ENCODE assay signal across 8 cellular contexts in the genomic region with DNA sequence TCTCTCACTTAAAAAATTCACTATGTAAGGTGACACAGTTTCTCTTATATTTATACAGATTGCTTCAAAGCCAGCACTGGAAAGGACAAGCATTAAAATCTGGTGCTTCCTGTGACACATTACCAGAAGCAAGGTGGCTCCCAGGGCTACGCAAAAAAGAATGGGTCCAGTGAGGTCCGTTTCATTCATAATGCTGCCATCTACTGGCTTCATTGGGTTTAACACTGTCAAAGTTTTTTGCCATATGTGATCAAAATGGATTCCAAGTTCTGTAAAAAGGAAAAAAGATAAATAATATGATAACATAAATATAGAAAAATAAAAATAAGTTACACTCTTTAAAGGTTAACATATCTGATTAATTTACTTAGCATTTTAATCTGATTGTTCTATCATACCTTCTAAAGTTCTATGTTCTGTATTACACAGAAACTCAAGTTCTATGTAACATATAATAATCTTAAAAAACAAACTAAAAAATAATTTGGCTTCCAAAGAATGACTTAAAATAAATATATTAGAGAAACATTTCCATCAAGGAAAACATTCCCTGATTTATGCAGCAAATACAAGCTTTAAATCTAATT. TPM values are rescaled to one million over a fixed set of nuclear protein-coding genes. Genes with fewer than 3 reads are reported as not detected.
DNase-seq lines count a peak whose midpoint lies in the region; ATAC-seq and TF ChIP-seq lines count a peak whose summit lies in the region.

No MANE protein-coding gene starts in this region.

- CTCF ChIA-PET in activated CD4-positive, alpha-beta memory T cell treated with anti-CD3 and anti-CD28 coated beads, Interleukin-2, amount 10 ng/mL, durations not matched to agents 7 days and 5 days (lab: Charles Lee): interaction anchor here (0.8 to 1.9 kb wide), 3 partner anchors 23 to 181 kb away, joined by 3 to 11 read pairs (median 3); a partner anchor contains a TSS

- H3K9me3 ChIP-seq in DOHH2 (ENCODE audit: control insufficient read depth, insufficient read depth, low read length) (no peaks in the 10 kb centered on the region), neuron (ENCODE audit: low read length) (no peaks in the 10 kb centered on the region)

- H3K9me2 ChIP-seq in DOHH2 (replicated peaks; ENCODE audit: control insufficient read depth, low read length): no peaks in the 10 kb centered on the region

- peak; percentile 57 for TF ChIP-seq CTCF in DOHH2 (IDR thresholded peaks at IDR 0.05; ENCODE audit: low read depth, low read length, poor library complexity, severe bottlenecking)
- peak; percentile 69 for TF ChIP-seq CTCF in fibroblast of the aortic adventitia (IDR thresholded peaks at IDR 0.05; ENCODE audit: insufficient read depth, low read length)

- no peaks in the 10 kb centered on the region for H3K27me3 ChIP-seq in DOHH2 (ENCODE audit: control insufficient read depth, low read length)
- no peaks in the 10 kb centered on the region for H3K27me3 ChIP-seq in neuron (ENCODE audit: insufficient read depth, low read length)

- no peak overlapping the region for H3K27ac ChIP-seq in DOHH2 (ENCODE audit: low read depth, low read length)

- no peak overlapping the region for H3K4me3 Mint-ChIP-seq in activated CD4-positive, alpha-beta memory T cell treated with anti-CD3 and anti-CD28 coated beads, Interleukin-2, amount 10 ng/mL, durations not matched to agents 7 days and 5 days

- peak overlapping the region; percentile 56 for H2AFZ ChIP-seq in neuron (ENCODE audit: low read depth, low read length)

- no peaks in the 10 kb centered on the region for H3K79me2 ChIP-seq in DOHH2 (ENCODE audit: control insufficient read depth, low read length)

- POLR2A ChIA-PET in activated CD4-positive, alpha-beta memory T cell treated with anti-CD3 and anti-CD28 coated beads, Interleukin-2, amount 10 ng/mL, durations not matched to agents 7 days and 5 days (lab: Charles Lee): no interaction called here

- H3K36me3 ChIP-seq in DOHH2 (ENCODE audit: control insufficient read depth, low read length) (no peaks in the 10 kb centered on the region), neuron (ENCODE audit: insufficient read depth, low read length) (no peaks in the 10 kb centered on the region)

- no peak overlapping the region for H3K27ac Mint-ChIP-seq in activated CD4-positive, alpha-beta memory T cell treated with anti-CD3 and anti-CD28 coated beads, Interleukin-2, amount 10 ng/mL, durations not matched to agents 7 days and 5 days

- H3K4me1 ChIP-seq in DOHH2 (ENCODE audit: control insufficient read depth, low read length) (no peaks in the 10 kb centered on the region), neuron (ENCODE audit: insufficient read depth, low read length) (no peaks in the 10 kb centered on the region)

- peak; percentile 94 for ATAC-seq in GM19438 (IDR thresholded peaks at IDR 0.05; ENCODE audit: low read depth, unreplicated experiment)
- ATAC-seq in HG03354 (IDR thresholded peaks at IDR 0.05; ENCODE audit: poor library complexity, severe bottlenecking, unreplicated experiment): peak; percentile 97

- no peaks in the 10 kb centered on the region for H3K27me3 Mint-ChIP-seq in activated CD4-positive, alpha-beta memory T cell treated with anti-CD3 and anti-CD28 coated beads, Interleukin-2, amount 10 ng/mL, durations not matched to agents 7 days and 5 days

- H3K4me1 Mint-ChIP-seq in activated CD4-positive, alpha-beta memory T cell treated with anti-CD3 and anti-CD28 coated beads, Interleukin-2, amount 10 ng/mL, durations not matched to agents 7 days and 5 days: no peaks in the 10 kb centered on the region

- H3K9me3 Mint-ChIP-seq in activated CD4-positive, alpha-beta memory T cell treated with anti-CD3 and anti-CD28 coated beads, Interleukin-2, amount 10 ng/mL, durations not matched to agents 7 days and 5 days: no peaks in the 10 kb centered on the region

- H3K4me3 ChIP-seq in DOHH2 (ENCODE audit: low read length): no peak overlapping the region
- no peak overlapping the region for H3K4me3 ChIP-seq in fibroblast of the aortic adventitia (ENCODE audit: low read depth, low read length)
- H3K4me3 ChIP-seq in neuron (ENCODE audit: low read length): no peak overlapping the region

- H3K4me2 ChIP-seq in DOHH2 (ENCODE audit: low read length): no peak overlapping the region

- no peaks in the 10 kb centered on the region for H4K20me1 ChIP-seq in DOHH2 (ENCODE audit: control insufficient read depth, insufficient read depth, low read depth, low read length)

- no peaks in the 10 kb centered on the region for H3F3A ChIP-seq in DOHH2 (ENCODE audit: control insufficient read depth, insufficient read depth)

- H3K36me3 Mint-ChIP-seq in activated CD4-positive, alpha-beta memory T cell treated with anti-CD3 and anti-CD28 coated beads, Interleukin-2, amount 10 ng/mL, durations not matched to agents 7 days and 5 days (ENCODE audit: low read depth): no peaks in the 10 kb centered on the region

- peak; percentile 10 for DNase-seq in NCI-H510A (lab: John Stamatoyannopoulos, UW)
- peak; percentile 30 for DNase-seq in activated CD4-positive, alpha-beta memory T cell treated with anti-CD3 and anti-CD28 coated beads, Interleukin-2, amount 10 ng/mL, durations not matched to agents 7 days and 5 days
- DNase-seq in fibroblast of the aortic adventitia (ENCODE audit: low read depth): peak; percentile 59
- DNase-seq in NCI-H1930 (lab: John Stamatoyannopoulos, UW): no peak

RNA-seq across cellular contexts. Expression of a gene that starts 22.1 kb away (rescaled TPM):
- total RNA-seq in activated CD4-positive, alpha-beta memory T cell treated with anti-CD3 and anti-CD28 coated beads, Interleukin-2, amount 10 ng/mL, durations not matched to agents 7 days and 5 days: not detected
- not detected in 2 replicates for total RNA-seq in fibroblast of the aortic adventitia (ENCODE audit: low replicate concordance)

RNA-seq across cellular contexts. Expression of a gene that starts 48.8 kb away (rescaled TPM):
- 10 to 100 TPM; 18.0 to 20.6 TPM for total RNA-seq in activated CD4-positive, alpha-beta memory T cell treated with anti-CD3 and anti-CD28 coated beads, Interleukin-2, amount 10 ng/mL, durations not matched to agents 7 days and 5 days
- 21.9 and 28.5 TPM in 2 replicates for total RNA-seq in fibroblast of the aortic adventitia (ENCODE audit: low replicate concordance)

Comparison
In these comparisons a context has a peak if more than half of its experiments do, and no peak if none do; other contexts are left out.
1. DNase-seq: peak in NCI-H510A (single experiment), activated CD4-positive, alpha-beta memory T cell treated with anti-CD3 and anti-CD28 coated beads, Interleukin-2, amount 10 ng/mL, durations not matched to agents 7 days and 5 days (single experiment) and fibroblast of the aortic adventitia (single experiment); none in NCI-H1930 (0 of 2).